8 cellular contexts compared by ENCODE assay signal in the genomic region with DNA sequence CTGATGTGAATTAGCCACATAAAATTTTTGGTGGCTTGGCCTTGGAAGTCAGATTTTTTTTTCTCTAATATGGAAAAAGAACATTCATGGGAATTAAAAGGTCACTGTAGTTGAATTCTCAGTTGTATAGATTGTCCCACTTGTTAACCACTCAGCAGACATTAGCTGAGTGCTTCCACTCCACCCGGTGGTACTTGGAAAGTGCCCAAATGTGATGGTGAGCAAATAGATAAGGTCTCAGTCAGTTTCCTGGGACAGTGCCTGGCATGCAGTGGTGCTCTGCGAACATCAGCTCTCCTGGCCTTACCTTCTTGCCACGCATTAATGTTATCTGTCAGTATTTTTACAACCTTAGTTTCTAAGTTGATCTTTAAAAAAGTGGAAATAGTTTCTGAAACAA. TPM values are rescaled to one million over a fixed set of nuclear protein-coding genes. Genes with fewer than 3 reads are reported as not detected.
A peak's percentile ranks its signal among the peaks of the same experiment; 100 is the strongest.
DNase-seq lines count a peak whose midpoint lies in the region; ATAC-seq, FAIRE-seq and TF ChIP-seq lines count a peak whose summit lies in the region.

No MANE protein-coding gene starts in this region.

- in situ Hi-C loops in GM12878 (cut with MboI) = no loop called here

- CTCF ChIA-PET in AG04449 (lab: Yijun Ruan, JAX) (interaction anchor here (1.6 to 1.9 kb wide), 2 partner anchors 30 to 1419 kb away, joined by 5 to 7 read pairs; a partner anchor contains a TSS), GM12878 (lab: Yijun Ruan, JAX) (interaction anchor here (1.2 to 3.4 kb wide), 2 partner anchors 30 to 1419 kb away, joined by 3 to 24 read pairs; a partner anchor contains a TSS)

- no peak for TF ChIP-seq EP300 in GM12878 (IDR thresholded peaks at IDR 0.05; ENCODE audit: borderline replicate concordance in 1 of 2, control insufficient read depth in 1 of 2, low read depth in 2 of 2, low read length in 2 of 2)

- FAIRE-seq in GM12878 (lab: Jason Lieb, UNC) = no peak

- DNase-seq in AG04449 (ENCODE audit: low read depth, low spot score) = no peak
- DNase-seq in GM12878 (ENCODE audit: low read depth, low spot score) = no peak
- DNase-seq in anterior cingulate cortex (lab: John Stamatoyannopoulos, UW) = no peak
- DNase-seq in NCI-H82 (lab: John Stamatoyannopoulos, UW) = no peak

- RAD21 ChIA-PET in GM12878 (lab: Charles Lee; ENCODE audit: unreplicated experiment) = interaction anchor here (0.8 kb wide), 1 partner anchor 28 kb away, joined by 4 read pairs; no protein-coding TSS in a partner anchor

- H3K4me2 ChIP-seq in GM12878 (ENCODE audit: control insufficient read depth, insufficient read depth) = peak overlapping the region; percentile 88

- H2AFZ ChIP-seq in GM12878 (ENCODE audit: control insufficient read depth, low read depth, low read length) = no peak overlapping the region

- H3K79me2 ChIP-seq in GM12878 (ENCODE audit: control insufficient read depth, insufficient read depth, low read length) = peaks cover 95% of the 10 kb centered on the region

- no peaks in the 10 kb centered on the region; the same call in 1 of the 2 replicates for H4K20me1 ChIP-seq in GM12878 (ENCODE audit: control insufficient read depth, insufficient read depth)

- TF ChIP-seq CTCF in AG04449 (IDR thresholded peaks at IDR 0.05; ENCODE audit: insufficient read depth, low read length, missing control alignments) (no peak), GM12878 (IDR thresholded peaks at IDR 0.05 in 2 of 3, conservative IDR thresholded peaks at IDR 0.05 in 1 of 3; ENCODE audit: control insufficient read depth in 2 of 3, extremely low read depth in 1 of 3, insufficient read depth in 1 of 3, low read depth in 3 of 3, low read length in 3 of 3) (no peak), liver (IDR thresholded peaks at IDR 0.05; ENCODE audit: low read depth, low read length, missing input control) (no peak)

- no peaks in the 10 kb centered on the region for H3K9me3 ChIP-seq in HUES64 (ENCODE audit: insufficient read depth, low read depth, low read length)
- H3K9me3 ChIP-seq in GM12878 (replicated peaks; ENCODE audit: control insufficient read depth, insufficient read depth, low read length) = no peaks in the 10 kb centered on the region
- H3K9me3 ChIP-seq in liver (ENCODE audit: control insufficient read depth in 4 of 4, low read length in 3 of 4) = no peaks in the 10 kb centered on the region

- H3K36me3 ChIP-seq in HUES64 (ENCODE audit: insufficient read depth, low read length) (peaks cover 10% of the 10 kb centered on the region), GM12878 (ENCODE audit: control insufficient read depth in 2 of 2, insufficient read depth in 2 of 2, low read length in 1 of 2) (peaks cover 0 to 4% of the 10 kb centered on the region in 2 experiments; a peak in 1 of 4 replicates), liver (ENCODE audit: control insufficient read depth in 4 of 4, insufficient read depth in 3 of 4, low read depth in 1 of 4, low read length in 3 of 4) (peaks cover 0 to 4% (median 1%) of the 10 kb centered on the region in 4 donors)

- POLR2A ChIA-PET in AG04449 (lab: Yijun Ruan, JAX) (interaction anchor here (2.7 kb wide), 1 partner anchor 8 kb away, joined by 19 read pairs; no protein-coding TSS in a partner anchor), GM12878 (lab: Charles Lee) (no interaction called here)

- TF ChIP-seq RAD21 in GM12878 (IDR thresholded peaks at IDR 0.05; ENCODE audit: insufficient read depth, low read depth, low read length) (no peak), liver (IDR thresholded peaks at IDR 0.05) (no peak)

- H3K4me1 ChIP-seq in HUES64 (ENCODE audit: insufficient read depth, low read length) = peaks cover 10% of the 10 kb centered on the region
- H3K4me1 ChIP-seq in GM12878 (ENCODE audit: control insufficient read depth, insufficient read depth, low read length) = no peaks in the 10 kb centered on the region; the same call in 1 of the 2 replicates
- peaks cover 14 to 40% (median 28%) of the 10 kb centered on the region in 4 donors for H3K4me1 ChIP-seq in liver (ENCODE audit: control insufficient read depth in 4 of 4, insufficient read depth in 4 of 4, low read length in 3 of 4)

- SMC1A ChIA-PET in GM12878 (lab: Charles Lee; ENCODE audit: uncharacterized antibody, unreplicated experiment) = interaction anchor here (1.0 to 1.6 kb wide), 2 partner anchors 10 to 31 kb away, joined by 3 to 5 read pairs; no protein-coding TSS in a partner anchor

- TF ChIP-seq POLR2A in GM12878 (IDR thresholded peaks at IDR 0.05; ENCODE audit: low read depth, low read length) = no peak

- peak overlapping the region; percentile 89; the same call in 1 of the 2 replicates for H3K9ac ChIP-seq in HUES64 (ENCODE audit: low read depth, low read length)
- H3K9ac ChIP-seq in GM12878 (ENCODE audit: control insufficient read depth, insufficient read depth, low read length) = peak overlapping the region; percentile 94
- peak overlapping the region; percentile 76 to 96 for H3K9ac ChIP-seq in liver (ENCODE audit: low read depth in 1 of 2, low read length in 2 of 2)

- intact Hi-C loops in GM12878 (cut with micrococcal nuclease; ENCODE audit: unreplicated experiment) = loop anchor here (10.0 kb wide), 1 partner anchor 265 kb away; no protein-coding TSS in a partner anchor

- H3K27ac ChIP-seq in HUES64 (ENCODE audit: low read depth, low read length) = no peak overlapping the region
- H3K27ac ChIP-seq in GM12878 (ENCODE audit: control insufficient read depth, insufficient read depth) = peak overlapping the region; percentile 18; the same call in 1 of the 2 replicates
- H3K27ac ChIP-seq in liver (ENCODE audit: low read depth in 1 of 2, low read length in 2 of 2) = no peak overlapping the region

- WGBS in HUES64 = 74% methylated on average over 3 of the region's 3 CpGs
- WGBS in GM12878 (ENCODE audit: insufficient coverage, insufficient replicate concordance, low lambda C conversion rate, missing lambda C conversion rate) = 48% methylated on average over 3 of the region's 3 CpGs
- 15% methylated on average over 3 of the region's 3 CpGs for WGBS in liver

- BruUV-seq in GM12878 (replicated peaks; lab: Mats Ljungman, UMichigan) = no TSS peak

- ATAC-seq in GM12878 = no peak
- no peak for ATAC-seq in GM21723 (IDR thresholded peaks at IDR 0.05; ENCODE audit: unreplicated experiment)
- no peak for ATAC-seq in GM21825 (IDR thresholded peaks at IDR 0.05; ENCODE audit: unreplicated experiment)

- H3K27me3 ChIP-seq in HUES64 (ENCODE audit: insufficient read depth, low read length) = no peaks in the 10 kb centered on the region
- H3K27me3 ChIP-seq in GM12878 (replicated peaks in 1 of 2; ENCODE audit: control insufficient read depth in 2 of 2, insufficient read depth in 2 of 2, low read length in 1 of 2) = no peaks in the 10 kb centered on the region
- no peaks in the 10 kb centered on the region for H3K27me3 ChIP-seq in liver (ENCODE audit: control insufficient read depth in 4 of 4, insufficient read depth in 4 of 4, low read length in 3 of 4)

- H3K4me3 ChIP-seq in AG04449 (ENCODE audit: low read depth, low read length) (peak overlapping the region; percentile 98), HUES64 (ENCODE audit: low read length) (peak overlapping the region; percentile 96), GM12878 (peak overlapping the region; percentile 97), liver (ENCODE audit: low read depth in 1 of 3, low read length in 3 of 3) (peak overlapping the region; percentile 78 to 99 (median 96))

RNA-seq across cellular contexts. Expression of a gene that starts 1.4 kb away (rescaled TPM):
- 240 TPM for polyA plus RNA-seq in HUES64 (2013, experiment 1 of 2)
- 248 TPM for polyA plus RNA-seq in HUES64 (2013, experiment 2 of 2)
- total RNA-seq in GM12878 (2013; cell fraction: nucleolus; rRNA removed) = 203 and 216 TPM in 2 replicates
- total RNA-seq in GM12878 (2014; rRNA removed) (307 and 361 TPM in 2 replicates), GM12878 (2014; rRNA removed; fragmentation: Illumina TruSeq; extraction: Trizol) (346 and 348 TPM in 2 replicates), GM12878 (2021) (319 TPM in 2 replicates), liver (100 to 1,000 TPM; 133 to 201 TPM)
- 208 TPM for polyA plus RNA-seq in GM12878 (2011; ENCODE audit: low read depth)
- polyA plus RNA-seq in GM12878 (2011; rRNA removed) (646 and 754 TPM in 2 replicates), GM12878 (2014; fragmentation: Illumina TruSeq; extraction: Trizol) (384 and 435 TPM in 2 replicates), GM12878 (2014; fragmentation: Nextera tagmentation; extraction: Ambion mirVana) (100 to 1,000 TPM; 803 to 978 TPM), GM12878 (2014; rRNA removed) (297 and 388 TPM in 2 replicates), GM12878 (2016; fragmentation: Nextera tagmentation; extraction: Ambion mirVana) (100 to 1,000 TPM; 519 to 547 TPM), liver (100 to 1,000 TPM; 208 to 262 TPM)
- 279 and 330 TPM in 2 replicates for polyA plus RNA-seq in GM12878 (2011; cell fraction: cytosol; rRNA removed)
- 231 and 253 TPM in 2 replicates for polyA plus RNA-seq in GM12878 (2011; cell fraction: nucleus; rRNA removed)
- 287 and 312 TPM in 2 replicates for polyA plus RNA-seq in GM12878 (2012)
- 179 and 275 TPM in 2 replicates for polyA minus RNA-seq in GM12878 (2011; rRNA and poly(A)+ RNA removed)
- polyA minus RNA-seq in GM12878 (2011; cell fraction: cytosol; rRNA and poly(A)+ RNA removed) = 107 and 110 TPM in 2 replicates
- polyA minus RNA-seq in GM12878 (2011; cell fraction: nucleus; rRNA and poly(A)+ RNA removed) = 73.9 and 87.9 TPM in 2 replicates

RNA-seq across cellular contexts. Expression of a gene that starts 1.6 kb away (rescaled TPM):
- polyA plus RNA-seq in HUES64 (2013, experiment 1 of 2) = 16.5 TPM
- 18.9 TPM for polyA plus RNA-seq in HUES64 (2013, experiment 2 of 2)
- 23.7 and 24.9 TPM in 2 replicates for total RNA-seq in GM12878 (2013; cell fraction: nucleolus; rRNA removed)
- 6.9 and 10.0 TPM in 2 replicates for total RNA-seq in GM12878 (2014; rRNA removed)
- total RNA-seq in GM12878 (2014; rRNA removed; fragmentation: Illumina TruSeq; extraction: Trizol) = 11.1 and 11.2 TPM in 2 replicates
- total RNA-seq in GM12878 (2021) = 6.8 and 8.3 TPM in 2 replicates
- 3.5 TPM for polyA plus RNA-seq in GM12878 (2011; ENCODE audit: low read depth)
- polyA plus RNA-seq in GM12878 (2011; rRNA removed) = 11.8 and 25.0 TPM in 2 replicates
- 2.2 and 2.3 TPM in 2 replicates for polyA plus RNA-seq in GM12878 (2011; cell fraction: cytosol; rRNA removed)
- 4.8 and 5.9 TPM in 2 replicates for polyA plus RNA-seq in GM12878 (2011; cell fraction: nucleus; rRNA removed)
- 8.6 and 9.4 TPM in 2 replicates for polyA plus RNA-seq in GM12878 (2012)
- polyA plus RNA-seq in GM12878 (2014; fragmentation: Illumina TruSeq; extraction: Trizol) = 10.8 and 11.1 TPM in 2 replicates
- polyA plus RNA-seq in GM12878 (2014; fragmentation: Nextera tagmentation; extraction: Ambion mirVana) = 10 to 100 TPM; 24.4 to 33.2 TPM
- polyA plus RNA-seq in GM12878 (2014; rRNA removed) = 9.2 and 9.4 TPM in 2 replicates
- polyA plus RNA-seq in GM12878 (2016; fragmentation: Nextera tagmentation; extraction: Ambion mirVana) = 10 to 100 TPM; 11.5 to 14.7 TPM
- 3.7 and 4.2 TPM in 2 replicates for polyA minus RNA-seq in GM12878 (2011; rRNA and poly(A)+ RNA removed)
- polyA minus RNA-seq in GM12878 (2011; cell fraction: cytosol; rRNA and poly(A)+ RNA removed) = 1.1 and 1.9 TPM in 2 replicates
- polyA minus RNA-seq in GM12878 (2011; cell fraction: nucleus; rRNA and poly(A)+ RNA removed) = 5.3 and 9.7 TPM in 2 replicates
- 1 to 10 TPM; 2.5 to 3.8 TPM for total RNA-seq in liver
- polyA plus RNA-seq in liver = 1 to 10 TPM; 2.4 to 3.8 TPM

RNA-seq across cellular contexts. Expression of a gene that starts 28.9 kb away (rescaled TPM):
- polyA plus RNA-seq in HUES64 (2013, experiment 1 of 2) = 7.4 TPM
- polyA plus RNA-seq in HUES64 (2013, experiment 2 of 2) = 7.3 TPM
- 8.4 and 8.7 TPM in 2 replicates for total RNA-seq in GM12878 (2013; cell fraction: nucleolus; rRNA removed)
- total RNA-seq in GM12878 (2014; rRNA removed) (2.6 and 2.7 TPM in 2 replicates), GM12878 (2014; rRNA removed; fragmentation: Illumina TruSeq; extraction: Trizol) (3.5 and 3.7 TPM in 2 replicates), GM12878 (2021) (8.1 and 8.7 TPM in 2 replicates), liver (1 to 10 TPM; 1.9 TPM)
- 2.2 TPM for polyA plus RNA-seq in GM12878 (2011; ENCODE audit: low read depth)
- polyA plus RNA-seq in GM12878 (2011; rRNA removed) (2.5 and 3.1 TPM in 2 replicates), GM12878 (2014; fragmentation: Illumina TruSeq; extraction: Trizol) (8.2 and 9.7 TPM in 2 replicates), GM12878 (2014; fragmentation: Nextera tagmentation; extraction: Ambion mirVana) (1 to 10 TPM; 2.0 to 3.0 TPM), GM12878 (2014; rRNA removed) (3.8 and 3.9 TPM in 2 replicates), GM12878 (2016; fragmentation: Nextera tagmentation; extraction: Ambion mirVana) (10 to 100 TPM in 1 of 2 experiments, 1 to 10 TPM in 1; 9.8 to 10.1 TPM), liver (1 to 10 TPM; 1.5 to 3.6 TPM)
- 1.8 and 2.3 TPM in 2 replicates for polyA plus RNA-seq in GM12878 (2011; cell fraction: cytosol; rRNA removed)
- polyA plus RNA-seq in GM12878 (2011; cell fraction: nucleus; rRNA removed) = 2.5 and 2.6 TPM in 2 replicates
- polyA plus RNA-seq in GM12878 (2012) = 3.9 and 4.5 TPM in 2 replicates
- polyA minus RNA-seq in GM12878 (2011; rRNA and poly(A)+ RNA removed) = 2.8 and 3.6 TPM in 2 replicates
- 2.0 and 2.7 TPM in 2 replicates for polyA minus RNA-seq in GM12878 (2011; cell fraction: cytosol; rRNA and poly(A)+ RNA removed)
- 5.8 and 10.3 TPM in 2 replicates for polyA minus RNA-seq in GM12878 (2011; cell fraction: nucleus; rRNA and poly(A)+ RNA removed)
